Comparison of ENCODE assay signal across 8 cellular contexts in genomic region chr18:32019251-32019943, GRCh38. TPM values are rescaled to one million over a fixed set of nuclear protein-coding genes. Genes with fewer than 3 reads are reported as not detected.
DNase-seq lines count a peak whose midpoint lies in the region; ATAC-seq and TF ChIP-seq lines count a peak whose summit lies in the region.

No MANE protein-coding gene starts in this region.

- peak overlapping the region; percentile 73 for H3K27ac ChIP-seq in CD4-positive, alpha-beta memory T cell (ENCODE audit: low read depth, low read length)
- no peak overlapping the region for H3K27ac ChIP-seq in PC-9

- no peaks in the 10 kb centered on the region for H3K36me3 ChIP-seq in CD4-positive, alpha-beta memory T cell (ENCODE audit: insufficient read depth, low read length)
- H3K36me3 ChIP-seq in PC-9 (ENCODE audit: low read depth): no peaks in the 10 kb centered on the region

- DNase-seq in CD4-positive, alpha-beta memory T cell: peak; percentile 81 to 88 (median 84)
- peak in 1 of 2 experiments; percentile 1 for DNase-seq in PC-9
- peak; percentile 34 for DNase-seq in activated gamma-delta T cell treated with anti-CD3 and anti-CD28 coated beads, Interleukin-2, amount 50 U/mL, for 16 hours (ENCODE audit: low read depth)
- peak; percentile 31 for DNase-seq in germinal center (ENCODE audit: low spot score)
- peak; percentile 7 for DNase-seq in occipital lobe (lab: John Stamatoyannopoulos, UW)
- peak; percentile 69 for DNase-seq in type B pancreatic cell (ENCODE audit: extremely low spot score, unreplicated experiment)
- no peak for DNase-seq in NCI-H2196 treated with DMSO at 0.1 percent for 48 hours (lab: John Stamatoyannopoulos, UW; ENCODE audit: unreplicated experiment)

- H3K36me3 Mint-ChIP-seq in CD4-positive, alpha-beta memory T cell: peaks cover 11 to 35% of the 10 kb centered on the region in 2 donors
- no peaks in the 10 kb centered on the region for H3K36me3 Mint-ChIP-seq in type B pancreatic cell

- POLR2A ChIA-PET in CD4-positive, alpha-beta memory T cell (lab: Charles Lee; ENCODE audit: partially characterized antibody): interaction anchor here (0.9 to 12.1 kb wide), 33 partner anchors 10 to 139 kb away, joined by 3 to 280 read pairs (median 9); partner anchors contain the start of genes RNF138 and TRAPPC8
- POLR2A ChIA-PET in PC-9 (lab: Charles Lee; ENCODE audit: unreplicated experiment): no interaction called here

- H3K4me1 Mint-ChIP-seq in CD4-positive, alpha-beta memory T cell: peaks cover 38 to 86% (median 56%) of the 10 kb centered on the region in 4 donors
- peaks cover 17% of the 10 kb centered on the region for H3K4me1 Mint-ChIP-seq in type B pancreatic cell (ENCODE audit: unreplicated experiment)

- peak; percentile 19 for ATAC-seq in HG02678 (IDR thresholded peaks at IDR 0.05; ENCODE audit: unreplicated experiment)

- TF ChIP-seq CTCF in PC-9 (conservative IDR thresholded peaks at IDR 0.05) (no peak), type B pancreatic cell (conservative IDR thresholded peaks at IDR 0.05) (no peak)

- H3K9me3 ChIP-seq in CD4-positive, alpha-beta memory T cell (ENCODE audit: control insufficient read depth in 1 of 2, low read length in 2 of 2): no peaks in the 10 kb centered on the region
- no peaks in the 10 kb centered on the region for H3K9me3 ChIP-seq in PC-9 (ENCODE audit: insufficient read depth, low read depth)

- H3K4me3 ChIP-seq in CD4-positive, alpha-beta memory T cell (ENCODE audit: low read length in 2 of 2): peak overlapping the region; percentile 86 to 90
- peak overlapping the region; percentile 48; the same call in 1 of the 2 replicates for H3K4me3 ChIP-seq in PC-9

- intact Hi-C loops in CD4-positive, alpha-beta memory T cell (cut with micrococcal nuclease): loop anchor here (1.0 to 2.0 kb wide), 4 partner anchors 29 to 65 kb away; no protein-coding TSS in a partner anchor
- intact Hi-C loops in PC-9 (cut with micrococcal nuclease; ENCODE audit: unreplicated experiment): no loop called here

- peak overlapping the region; percentile 92 to 99 (median 94) for H3K27ac Mint-ChIP-seq in CD4-positive, alpha-beta memory T cell
- peak overlapping the region; percentile 82 for H3K27ac Mint-ChIP-seq in type B pancreatic cell

- CTCF ChIA-PET in CD4-positive, alpha-beta memory T cell (lab: Charles Lee; ENCODE audit: partially characterized antibody): interaction anchor here (0.7 to 3.7 kb wide), 31 partner anchors 9 to 451 kb away, joined by 3 to 42 read pairs (median 6); partner anchors contain the start of genes GAREM1, RNF138 and TRAPPC8
- CTCF ChIA-PET in PC-9 (lab: Charles Lee): interaction anchor here (0.6 to 1.5 kb wide), 2 partner anchors 23 to 53 kb away, joined by 3 to 5 read pairs; no protein-coding TSS in a partner anchor

- no peaks in the 10 kb centered on the region for H3K9me2 ChIP-seq in PC-9 (ENCODE audit: insufficient read depth)

- no TSS peak for BruUV-seq in PC-9 (replicated peaks; lab: Mats Ljungman, UMichigan)

- H4K20me1 ChIP-seq in PC-9 (ENCODE audit: insufficient read depth): no peaks in the 10 kb centered on the region

- no peaks in the 10 kb centered on the region for H3K79me2 ChIP-seq in PC-9 (ENCODE audit: low read depth)

- H3K9me3 Mint-ChIP-seq in CD4-positive, alpha-beta memory T cell: peaks cover 0 to 5% (median 0%) of the 10 kb centered on the region in 8 donors
- H3K9me3 Mint-ChIP-seq in type B pancreatic cell: no peaks in the 10 kb centered on the region

- peak overlapping the region; percentile 91 to 98 (median 93) for H3K4me3 Mint-ChIP-seq in CD4-positive, alpha-beta memory T cell
- H3K4me3 Mint-ChIP-seq in type B pancreatic cell: peak overlapping the region; percentile 95

- no peaks in the 10 kb centered on the region for H3K27me3 Mint-ChIP-seq in CD4-positive, alpha-beta memory T cell
- peaks cover 25% of the 10 kb centered on the region for H3K27me3 Mint-ChIP-seq in type B pancreatic cell

- peaks cover 67% of the 10 kb centered on the region for H3K4me1 ChIP-seq in CD4-positive, alpha-beta memory T cell (ENCODE audit: insufficient read depth, low read length)
- H3K4me1 ChIP-seq in PC-9 (replicated peaks; ENCODE audit: insufficient read depth): no peaks in the 10 kb centered on the region

- no peaks in the 10 kb centered on the region for H3F3A ChIP-seq in PC-9 (ENCODE audit: insufficient read depth, low read depth)

- H3K27me3 ChIP-seq in CD4-positive, alpha-beta memory T cell (ENCODE audit: insufficient read depth, low read length): no peaks in the 10 kb centered on the region
- H3K27me3 ChIP-seq in PC-9 (ENCODE audit: insufficient read depth, low read depth): no peaks in the 10 kb centered on the region

- H3K4me2 ChIP-seq in PC-9: peak overlapping the region; percentile 72

- peak overlapping the region; percentile 66 for H2AFZ ChIP-seq in PC-9

RNA-seq across cellular contexts. Expression of gene RNF125, which starts 0.8 kb away (rescaled TPM):
- 10 to 100 TPM; 38.2 to 40.3 TPM for total RNA-seq in CD4-positive, alpha-beta memory T cell
- 10 to 100 TPM; 62.8 to 82.7 TPM for polyA plus RNA-seq in CD4-positive, alpha-beta memory T cell
- total RNA-seq in PC-9 (2021) (0.15 and 0.85 TPM in 2 replicates), occipital lobe (1.1 TPM), type B pancreatic cell (ENCODE audit: low replicate concordance) (0.94 and 1.8 TPM in 2 replicates)

Comparison
In these comparisons a context has a peak if more than half of its experiments do, and no peak if none do; other contexts are left out.
1. RNA of gene RNF125, which starts 0.8 kb away (total RNA-seq): 38.2 to 40.3 TPM in CD4-positive, alpha-beta memory T cell; 1.1 TPM in occipital lobe (single experiment), 0.94 to 1.8 TPM in type B pancreatic cell and 0.15 to 0.85 TPM in PC-9; every median in the first group is over 10 times any median in the second.